8 cellular contexts compared by ENCODE assay signal in the genomic region with DNA sequence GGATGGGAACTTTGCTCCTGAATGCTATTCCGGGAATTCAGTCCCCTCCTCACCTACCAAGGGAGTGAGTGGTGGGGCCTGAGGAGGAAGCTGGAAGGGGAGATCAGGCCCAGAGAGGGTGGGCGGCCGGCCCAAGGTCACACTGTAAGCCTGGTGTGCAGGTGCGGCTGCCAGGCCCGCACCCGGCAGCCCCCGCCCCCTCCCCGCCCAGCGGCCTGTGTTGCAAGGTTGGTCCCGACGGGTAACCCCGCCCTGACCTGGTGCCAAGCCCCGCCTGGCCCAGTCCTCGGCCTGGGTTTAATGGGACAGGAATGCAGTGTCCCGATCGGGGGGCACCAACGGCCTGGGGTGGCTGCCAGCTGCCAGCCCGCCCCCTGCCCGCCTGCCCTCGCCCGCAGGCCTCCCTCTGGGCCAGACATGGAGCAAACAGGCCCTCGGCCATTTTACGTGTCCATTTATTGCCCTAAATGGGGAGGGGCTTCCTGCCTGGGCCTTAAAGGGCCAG. TPM values are rescaled to one million over a fixed set of nuclear protein-coding genes. Genes with fewer than 3 reads are reported as not detected.
DNase-seq lines count a peak whose midpoint lies in the region; ATAC-seq and TF ChIP-seq lines count a peak whose summit lies in the region.

No MANE protein-coding gene starts in this region.

- intact Hi-C loops in activated CD4-positive, alpha-beta T cell treated with anti-CD3 and anti-CD28 coated beads, Interleukin-2, amount 10 ng/mL, durations not matched to agents 24 days and 14 days (cut with micrococcal nuclease) = no loop called here
- intact Hi-C loops in left lung (cut with DNase I) = no loop called here

- H3K27ac ChIP-seq in angular gyrus (ENCODE audit: low read depth, low read length) (peak overlapping the region; percentile 75), left lung (peak overlapping the region; percentile 90 to 94)

- peaks cover 15% of the 10 kb centered on the region for H3K36me3 Mint-ChIP-seq in activated CD4-positive, alpha-beta T cell treated with anti-CD3 and anti-CD28 coated beads, Interleukin-2, amount 10 ng/mL, durations not matched to agents 24 days and 14 days (ENCODE audit: low read depth)
- H3K36me3 Mint-ChIP-seq in type B pancreatic cell = no peaks in the 10 kb centered on the region

- DNase-seq in activated CD4-positive, alpha-beta T cell treated with anti-CD3 and anti-CD28 coated beads for 48 hours = peak; percentile 43
- DNase-seq in activated CD4-positive, alpha-beta T cell treated with anti-CD3 and anti-CD28 coated beads, Interleukin-2, amount 10 ng/mL, durations not matched to agents 24 days and 14 days = no peak
- DNase-seq in left lung (peak; percentile 87 to 95), type B pancreatic cell (ENCODE audit: extremely low spot score, unreplicated experiment) (no peak), KG1 (lab: John Stamatoyannopoulos, UW) (no peak)

- H3K9me3 ChIP-seq in left lung = no peaks in the 10 kb centered on the region

- H3K27ac Mint-ChIP-seq in activated CD4-positive, alpha-beta T cell treated with anti-CD3 and anti-CD28 coated beads, Interleukin-2, amount 10 ng/mL, durations not matched to agents 24 days and 14 days = no peak overlapping the region
- peak overlapping the region; percentile 85 for H3K27ac Mint-ChIP-seq in type B pancreatic cell

- H3K4me3 ChIP-seq in left lung = peak overlapping the region; percentile 14 to 93

- H3K27me3 Mint-ChIP-seq in activated CD4-positive, alpha-beta T cell treated with anti-CD3 and anti-CD28 coated beads, Interleukin-2, amount 10 ng/mL, durations not matched to agents 24 days and 14 days = no peaks in the 10 kb centered on the region
- no peaks in the 10 kb centered on the region for H3K27me3 Mint-ChIP-seq in type B pancreatic cell

- H3K9me3 Mint-ChIP-seq in activated CD4-positive, alpha-beta T cell treated with anti-CD3 and anti-CD28 coated beads, Interleukin-2, amount 10 ng/mL, durations not matched to agents 24 days and 14 days = no peaks in the 10 kb centered on the region
- no peaks in the 10 kb centered on the region for H3K9me3 Mint-ChIP-seq in type B pancreatic cell

- no peak overlapping the region for H3K4me3 Mint-ChIP-seq in activated CD4-positive, alpha-beta T cell treated with anti-CD3 and anti-CD28 coated beads, Interleukin-2, amount 10 ng/mL, durations not matched to agents 24 days and 14 days
- no peak overlapping the region for H3K4me3 Mint-ChIP-seq in type B pancreatic cell

- peaks cover 0 to 13% of the 10 kb centered on the region in 2 donors for H3K36me3 ChIP-seq in left lung

- peaks cover 58 to 80% of the 10 kb centered on the region in 2 donors for H3K4me1 ChIP-seq in left lung

- peaks cover 14% of the 10 kb centered on the region for H3K4me1 Mint-ChIP-seq in activated CD4-positive, alpha-beta T cell treated with anti-CD3 and anti-CD28 coated beads, Interleukin-2, amount 10 ng/mL, durations not matched to agents 24 days and 14 days
- peaks cover 4% of the 10 kb centered on the region for H3K4me1 Mint-ChIP-seq in type B pancreatic cell (ENCODE audit: unreplicated experiment)

- TF ChIP-seq CTCF in left lung (IDR thresholded peaks at IDR 0.05) (no peak), type B pancreatic cell (conservative IDR thresholded peaks at IDR 0.05) (no peak)

- ATAC-seq in left lung (peak; percentile 48), GM18909 (IDR thresholded peaks at IDR 0.05; ENCODE audit: poor library complexity, unreplicated experiment) (no peak), HG02840 (IDR thresholded peaks at IDR 0.05; ENCODE audit: low FRiP score, unreplicated experiment) (no peak)

- no peaks in the 10 kb centered on the region for H3K27me3 ChIP-seq in left lung

RNA-seq across cellular contexts. Expression of gene ZBTB7A, which starts 5.5 kb away (rescaled TPM):
- total RNA-seq in activated CD4-positive, alpha-beta T cell treated with anti-CD3 and anti-CD28 coated beads, Interleukin-2, amount 10 ng/mL, durations not matched to agents 24 days and 14 days = 35.8 and 39.6 TPM in 2 replicates
- total RNA-seq in left lung (10 to 100 TPM; 38.8 to 49.5 TPM), type B pancreatic cell (ENCODE audit: low replicate concordance) (21.0 and 31.0 TPM in 2 replicates)

RNA-seq across cellular contexts. Expression of gene PIAS4, which starts 53.7 kb away (rescaled TPM):
- 32.2 and 33.2 TPM in 2 replicates for total RNA-seq in activated CD4-positive, alpha-beta T cell treated with anti-CD3 and anti-CD28 coated beads, Interleukin-2, amount 10 ng/mL, durations not matched to agents 24 days and 14 days
- total RNA-seq in left lung (10 to 100 TPM; 24.3 to 26.9 TPM), type B pancreatic cell (ENCODE audit: low replicate concordance) (39.8 and 42.3 TPM in 2 replicates)

Comparison
In these comparisons a context has a peak if more than half of its experiments do, and no peak if none do; other contexts are left out.
1. DNase-seq: peak in activated CD4-positive, alpha-beta T cell treated with anti-CD3 and anti-CD28 coated beads for 48 hours (single experiment) and left lung (2 of 2); none in activated CD4-positive, alpha-beta T cell treated with anti-CD3 and anti-CD28 coated beads, Interleukin-2, amount 10 ng/mL, durations not matched to agents 24 days and 14 days (single experiment), type B pancreatic cell (single experiment) and KG1 (single experiment).